7 cellular contexts compared by ENCODE assay signal in genomic region chr5:10856646-10857332, GRCh38.
DNase-seq lines count a peak whose midpoint lies in the region; ATAC-seq, FAIRE-seq and TF ChIP-seq lines count a peak whose summit lies in the region.

No MANE protein-coding gene starts in this region.

- intact Hi-C loops in pancreas (cut with DNase I): loop anchor here in 2 of 3 donors (10.0 kb wide), 1 partner anchor 162 kb away; no protein-coding TSS in a partner anchor

- WGBS in pancreas, 2 donors: 29 to 31% methylated on average over 16 of the region's 16 CpGs

- TF ChIP-seq CTCF in GM12865 (IDR thresholded peaks at IDR 0.05; ENCODE audit: insufficient read depth, low read depth, low read length, missing control alignments): peak; percentile 84
- TF ChIP-seq CTCF in pancreas (IDR thresholded peaks at IDR 0.05): peak; percentile 49 to 74 (median 64)

- H3K27ac ChIP-seq in pancreas: no peak overlapping the region

- no peaks in the 10 kb centered on the region for H3K36me3 ChIP-seq in pancreas

- FAIRE-seq in pancreas (lab: Jason Lieb, UNC): no peak

- H3K27me3 ChIP-seq in pancreas: no peaks in the 10 kb centered on the region

- H3K4me1 ChIP-seq in pancreas: no peaks in the 10 kb centered on the region

- H3K4me3 ChIP-seq in GM12865 (ENCODE audit: low read depth, low read length): no peak overlapping the region
- H3K4me3 ChIP-seq in pancreas: no peak overlapping the region

- DNase-seq in GM12865 (ENCODE audit: low read depth) (peak; percentile 33), LHCN-M2 (ENCODE audit: low read depth) (peak; percentile 60), activated T-cell treated with anti-CD3 and anti-CD28 coated beads for 48 hours (ENCODE audit: low read depth) (peak; percentile 20), globus pallidus (ENCODE audit: low spot score) (peak; percentile 51), pancreas (peak; percentile 30 to 76 (median 53)), NCI-H1092 (lab: John Stamatoyannopoulos, UW) (no peak)
- DNase-seq in central memory CD4-positive, alpha-beta T cell: no peak

- H3K9me3 ChIP-seq in pancreas: no peaks in the 10 kb centered on the region

- peak; percentile 35 to 79 (median 64) for ATAC-seq in pancreas

Comparison
In these comparisons a context has a peak if more than half of its experiments do, and no peak if none do; other contexts are left out.
1. DNase-seq: peak in GM12865 (single experiment), LHCN-M2 (single experiment), activated T-cell treated with anti-CD3 and anti-CD28 coated beads for 48 hours (single experiment), globus pallidus (single experiment) and pancreas (6 of 6); none in central memory CD4-positive, alpha-beta T cell (single experiment) and NCI-H1092 (single experiment).